ENCODE assay signal across 8 cellular contexts in genomic region chr15:52021128-52021671, GRCh38. TPM values are rescaled to one million over a fixed set of nuclear protein-coding genes. Genes with fewer than 3 reads are reported as not detected.
DNase-seq lines count a peak whose midpoint lies in the region; ATAC-seq, FAIRE-seq and TF ChIP-seq lines count a peak whose summit lies in the region.

No MANE protein-coding gene starts in this region.

- no peaks in the 10 kb centered on the region for H3K27me3 Mint-ChIP-seq in neural crest cell (ENCODE audit: low read depth)

- TF ChIP-seq RAD21 in A549 (conservative IDR thresholded peaks at IDR 0.05 in 1 of 2, IDR thresholded peaks at IDR 0.05 in 1 of 2): no peak

- no peak for FAIRE-seq in A549 (lab: Jason Lieb, UNC)

- H3K4me1 Mint-ChIP-seq in neural crest cell: peaks cover 46% of the 10 kb centered on the region

- H3K27ac Mint-ChIP-seq in neural crest cell (ENCODE audit: unreplicated experiment): no peak overlapping the region

- H3K4me1 ChIP-seq in A549: peaks cover 25% of the 10 kb centered on the region; the same call in 2 of the 3 replicates

- no peaks in the 10 kb centered on the region for H3K9me3 Mint-ChIP-seq in neural crest cell

- TF ChIP-seq POLR2A in A549 (IDR thresholded peaks at IDR 0.05; ENCODE audit: low read length): no peak

- no peak for TF ChIP-seq CTCF in A549 (IDR thresholded peaks at IDR 0.05)
- peak; percentile 49 for TF ChIP-seq CTCF in neural crest cell (conservative IDR thresholded peaks at IDR 0.05)

- POLR2A ChIA-PET in A549 (lab: Yijun Ruan, JAX): interaction anchor here (0.6 to 2.9 kb wide), 7 partner anchors 8 to 102 kb away, joined by 3 to 10 read pairs (median 4); partner anchors contain the start of gene LEO1

- ATAC-seq in A549 (peak in 1 of 2 experiments; percentile 17; a peak in 1 of 6 replicates), GM18907 (IDR thresholded peaks at IDR 0.05; ENCODE audit: unreplicated experiment) (peak; percentile 22), esophagus mucosa (peak; percentile 24), HG02642 (IDR thresholded peaks at IDR 0.05; ENCODE audit: poor library complexity, unreplicated experiment) (no peak)

- DNase-seq in A549 (ENCODE audit: low read depth in 1 of 2, low spot score in 1 of 2) (peak; percentile 85 to 86), NOMO-1 treated with DMSO at 0.1 percent for 48 hours (lab: John Stamatoyannopoulos, UW; ENCODE audit: unreplicated experiment) (peak; percentile 91), neural crest cell (ENCODE audit: low read depth, low spot score) (no peak), substantia nigra (lab: John Stamatoyannopoulos, UW) (peak in 7 of 49 donors; percentile 8 to 36 (median 25))
- DNase-seq in activated CD8-positive, alpha-beta memory T cell treated with anti-CD3 and anti-CD28 coated beads, Interleukin-2, amount 50 U/mL, for 48 hours: peak; percentile 63

- CTCF ChIA-PET in A549 (lab: Yijun Ruan, JAX): interaction anchor here (1.2 to 1.7 kb wide), 3 partner anchors 15 to 58 kb away, joined by 3 to 8 read pairs (median 7); partner anchors contain the start of gene LEO1

- no peaks in the 10 kb centered on the region for H3K36me3 Mint-ChIP-seq in neural crest cell (ENCODE audit: low read depth)

- under 1% methylated on average over 4 of the region's 4 CpGs for WGBS in A549 (ENCODE audit: missing lambda C conversion rate)

- H3K4me2 ChIP-seq in A549: peak overlapping the region; percentile 84

- peak overlapping the region; percentile 93 for H3K4me3 Mint-ChIP-seq in neural crest cell

- peak overlapping the region; percentile 54 for H3K4me3 ChIP-seq in A549

- TF ChIP-seq EP300 in A549 (IDR thresholded peaks at IDR 0.05): no peak

- H3K27ac ChIP-seq in A549: peak overlapping the region; percentile 79 to 97
- peak overlapping the region; percentile 97 for H3K27ac ChIP-seq in substantia nigra (ENCODE audit: low read depth, low read length, poor library complexity, severe bottlenecking)

- no peaks in the 10 kb centered on the region for H3K9me3 ChIP-seq in A549

TF ChIP-seq in A549, 52 proteins besides CTCF, POLR2A, EP300 and RAD21 (continues in another document):
- TF ChIP-seq FOSB (CRISPR knock-in tag; IDR thresholded peaks at IDR 0.05): no peak
- no peak for TF ChIP-seq BHLHE40 (IDR thresholded peaks at IDR 0.05; ENCODE audit: low read depth, low read length)
- TF ChIP-seq MYC (IDR thresholded peaks at IDR 0.05; ENCODE audit: borderline replicate concordance, low read length): no peak
- no peak for TF ChIP-seq RNF2 (IDR thresholded peaks at IDR 0.05; ENCODE audit: borderline replicate concordance, low read depth)
- TF ChIP-seq KDM5A (IDR thresholded peaks at IDR 0.05): no peak
- no peak for TF ChIP-seq RFX5 (IDR thresholded peaks at IDR 0.05)
- no peak for TF ChIP-seq ZNF302 (CRISPR knock-in tag; IDR thresholded peaks at IDR 0.05)
- TF ChIP-seq NPAS2 (CRISPR knock-in tag; IDR thresholded peaks at IDR 0.05; ENCODE audit: borderline replicate concordance): no peak
- TF ChIP-seq USF2 (IDR thresholded peaks at IDR 0.05): no peak
- no peak for TF ChIP-seq HDAC2 (IDR thresholded peaks at IDR 0.05)
- no peak for TF ChIP-seq ELK1 (IDR thresholded peaks at IDR 0.05; ENCODE audit: low read depth, low read length)
- no peak for TF ChIP-seq CHD2 (IDR thresholded peaks at IDR 0.05; ENCODE audit: low read length, partially characterized antibody)
- no peak for TF ChIP-seq EHMT2 (IDR thresholded peaks at IDR 0.05; ENCODE audit: low read depth)
- no peak for TF ChIP-seq HOXA7 (CRISPR knock-in tag; IDR thresholded peaks at IDR 0.05)
- peak; percentile 86 for TF ChIP-seq FOSL2 (IDR thresholded peaks at IDR 0.05)
- TF ChIP-seq FOSL2 (CRISPR knock-in tag; IDR thresholded peaks at IDR 0.05): peak; percentile 96
- no peak for TF ChIP-seq ZSCAN20 (CRISPR knock-in tag; IDR thresholded peaks at IDR 0.05)
- TF ChIP-seq CBX8 (IDR thresholded peaks at IDR 0.05): no peak
- TF ChIP-seq RCOR1 (IDR thresholded peaks at IDR 0.05; ENCODE audit: low read depth, low read length): no peak
- TF ChIP-seq KDM1A (IDR thresholded peaks at IDR 0.05; ENCODE audit: low read depth): no peak
- TF ChIP-seq POLR2AphosphoS2 (conservative IDR thresholded peaks at IDR 0.05; ENCODE audit: low read length): no peak
- TF ChIP-seq TP53 (CRISPR knock-in tag; IDR thresholded peaks at IDR 0.05): no peak
- TF ChIP-seq CHD4 (IDR thresholded peaks at IDR 0.05; ENCODE audit: borderline replicate concordance): no peak
- TF ChIP-seq ZFP36 (IDR thresholded peaks at IDR 0.05; ENCODE audit: borderline replicate concordance, partially characterized antibody): no peak
- no peak for TF ChIP-seq ESRRA (IDR thresholded peaks at IDR 0.05; ENCODE audit: borderline replicate concordance, low read length)
- TF ChIP-seq GATA3 (IDR thresholded peaks at IDR 0.05; ENCODE audit: borderline replicate concordance): no peak
- TF ChIP-seq E2F6 (IDR thresholded peaks at IDR 0.05; ENCODE audit: borderline replicate concordance, low read depth): no peak
- TF ChIP-seq PBX3 (IDR thresholded peaks at IDR 0.05): no peak
- no peak for TF ChIP-seq HOXB5 (CRISPR knock-in tag; IDR thresholded peaks at IDR 0.05)
- TF ChIP-seq PHF8 (IDR thresholded peaks at IDR 0.05; ENCODE audit: borderline replicate concordance, low read depth): no peak
- TF ChIP-seq EHF (CRISPR knock-in tag; IDR thresholded peaks at IDR 0.05): no peak
- 0 out of 2 replicates have a peak, but pooled peaks have one; percentile 17 for TF ChIP-seq MAX (IDR thresholded peaks at IDR 0.05)
- TF ChIP-seq MAFK (IDR thresholded peaks at IDR 0.05; ENCODE audit: partially characterized antibody): peak; percentile 99
- no peak for TF ChIP-seq TFCP2L1 (CRISPR knock-in tag; IDR thresholded peaks at IDR 0.05)
- no peak for TF ChIP-seq SREBF2 (IDR thresholded peaks at IDR 0.05)

RNA-seq across cellular contexts. Expression of gene MAPK6, which starts 2.2 kb away (rescaled TPM):
- polyA plus RNA-seq in A549 (2011; rRNA removed): 94.7 and 126 TPM in 2 replicates
- 15.3 and 16.6 TPM in 2 replicates for polyA plus RNA-seq in A549 (2012; cell fraction: cytosol; rRNA removed)
- 5.6 and 9.9 TPM in 2 replicates for polyA plus RNA-seq in A549 (2012; cell fraction: nucleus; rRNA removed)
- 46.5 to 49.1 TPM (median 48.4 TPM) in 3 replicates for polyA plus RNA-seq in A549 (2017; fragmentation: RNase III; extraction: RNeasy Plus Mini Kit Qiagen cat#74134 plus additional on column Dnase treatment)
- 65.2 and 66.6 TPM in 2 replicates for polyA minus RNA-seq in A549 (2011; rRNA and poly(A)+ RNA removed)
- total RNA-seq in esophagus mucosa: 83.9 TPM
- total RNA-seq in neural crest cell: 77.8 and 82.1 TPM in 2 replicates

RNA-seq across cellular contexts. Expression of gene LEO1, which starts 49.6 kb away (rescaled TPM):
- 19.2 and 22.3 TPM in 2 replicates for polyA plus RNA-seq in A549 (2011; rRNA removed)
- 7.5 and 10.9 TPM in 2 replicates for polyA plus RNA-seq in A549 (2012; cell fraction: cytosol; rRNA removed)
- polyA plus RNA-seq in A549 (2012; cell fraction: nucleus; rRNA removed): 3.0 and 6.1 TPM in 2 replicates
- polyA plus RNA-seq in A549 (2017; fragmentation: RNase III; extraction: RNeasy Plus Mini Kit Qiagen cat#74134 plus additional on column Dnase treatment): 60.2 to 61.3 TPM (median 60.3 TPM) in 3 replicates
- 4.5 and 5.4 TPM in 2 replicates for polyA minus RNA-seq in A549 (2011; rRNA and poly(A)+ RNA removed)
- total RNA-seq in esophagus mucosa: 16.8 TPM
- 32.7 and 34.1 TPM in 2 replicates for total RNA-seq in neural crest cell
